ENCODE assay signal across 22 cellular contexts in the genomic region with DNA sequence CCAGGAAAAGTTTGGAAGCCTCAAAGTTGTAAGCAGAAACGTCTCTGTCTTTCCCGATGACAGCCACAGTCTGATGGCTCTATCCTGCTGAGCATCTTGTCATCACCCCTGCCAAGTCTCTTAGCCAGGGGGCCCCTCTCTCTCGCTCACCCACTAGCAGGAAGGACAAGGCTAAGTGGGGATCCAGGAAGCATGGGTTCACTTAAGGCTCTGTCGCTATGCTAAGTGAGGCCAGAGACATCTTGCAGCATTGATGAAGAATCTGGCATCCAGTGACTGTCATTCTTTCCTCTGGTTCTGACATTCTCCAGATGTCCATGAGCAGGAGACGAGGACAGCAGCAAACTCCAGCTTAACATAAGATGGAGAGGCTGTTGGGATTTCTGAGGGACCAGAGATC.
DNase-seq lines count a peak whose midpoint lies in the region; ATAC-seq and TF ChIP-seq lines count a peak whose summit lies in the region.
"Had no signal": no experiment of that assay in that cellular context is flagged by ENCODE, and none has a peak within 500 bp of the region (broad histone marks: within the 10 kb centered on the region; RNA-seq: fewer than 3 reads in every experiment).

No MANE protein-coding gene starts in this region.

- H3K9ac ChIP-seq in SK-N-MC (ENCODE audit: insufficient read length) = no peak overlapping the region

- 60 to 64% methylated on average over 4 to 5 of the region's 5 CpGs for WGBS in mesodermal cell (ENCODE audit: insufficient coverage in 2 of 2), 2 experiments

- H3K4me1 Mint-ChIP-seq in type B pancreatic cell (ENCODE audit: unreplicated experiment) = peaks cover 23% of the 10 kb centered on the region
- H3K4me1 Mint-ChIP-seq: H9 had no signal

- ATAC-seq in Right ventricle myocardium inferior (peak; percentile 10), GM18520 (IDR thresholded peaks at IDR 0.05; ENCODE audit: unreplicated experiment) (no peak), GM21529 (IDR thresholded peaks at IDR 0.05; ENCODE audit: unreplicated experiment) (no peak)
- ATAC-seq: K562 had no signal

- H3K4me3 ChIP-seq in right atrium auricular region (no peak overlapping the region), SK-N-MC (no peak overlapping the region), mesodermal cell (ENCODE audit: extremely low read depth, insufficient read depth, low read length, poor library complexity, severe bottlenecking) (no peak overlapping the region)
- H3K4me3 ChIP-seq: K562, MG63 had no signal

- no peak for TF ChIP-seq CTCF in right atrium auricular region (IDR thresholded peaks at IDR 0.05)
- no peak for TF ChIP-seq CTCF in type B pancreatic cell (conservative IDR thresholded peaks at IDR 0.05)

- no peaks in the 10 kb centered on the region for H3K9me3 Mint-ChIP-seq in type B pancreatic cell
- H3K9me3 Mint-ChIP-seq: H9, HFFc6 had no signal

- H3K4me1 ChIP-seq in right atrium auricular region (no peaks in the 10 kb centered on the region), mesodermal cell (ENCODE audit: control insufficient read depth, insufficient read depth, low read length, poor library complexity, severe bottlenecking) (peaks cover 14% of the 10 kb centered on the region)

- DNase-seq in Right ventricle myocardium inferior (ENCODE audit: missing footprints) (no peak), right atrium auricular region (ENCODE audit: low spot score) (no peak), SK-N-MC (ENCODE audit: low read depth, low spot score) (no peak), type B pancreatic cell (ENCODE audit: extremely low spot score, unreplicated experiment) (no peak), NCI-H128 (lab: John Stamatoyannopoulos, UW; ENCODE audit: unreplicated experiment) (no peak)
- DNase-seq: 8988T, DMS53, EL, GF-D8, H9, HFFc6, MG63, NCI-H1417 treated with DMSO at 0.1 percent for 48 hours, NCI-H187, NCI-H446 treated with DMSO at 0.1 percent for 48 hours, NCI-H526 treated with DMSO at 0.1 percent for 48 hours, OCI-M1 had no signal

- no peaks in the 10 kb centered on the region for H3K27me3 ChIP-seq in right atrium auricular region
- H3K27me3 ChIP-seq: MG63 had no signal

- peaks cover 6% of the 10 kb centered on the region for H3K27me3 Mint-ChIP-seq in type B pancreatic cell

- H3K27ac ChIP-seq in right atrium auricular region = no peak overlapping the region
- peak overlapping the region; percentile 10; the same call in 1 of the 2 replicates for H3K27ac ChIP-seq in SK-N-MC
- peak overlapping the region; percentile 74 for H3K27ac ChIP-seq in mesodermal cell (ENCODE audit: low read depth, low read length, severe bottlenecking)
- H3K27ac ChIP-seq: C4-2B had no signal

- no peaks in the 10 kb centered on the region for H3K9me3 ChIP-seq in right atrium auricular region
- H3K9me3 ChIP-seq in SK-N-MC (ENCODE audit: low read depth, low read length) = no peaks in the 10 kb centered on the region
- H3K9me3 ChIP-seq in mesodermal cell (ENCODE audit: control insufficient read depth, low read length) = no peaks in the 10 kb centered on the region
- H3K9me3 ChIP-seq: MG63 had no signal

- H3K27ac Mint-ChIP-seq in type B pancreatic cell = peak overlapping the region; percentile 28
- H3K27ac Mint-ChIP-seq: HFFc6 had no signal

- peak overlapping the region; percentile 37 for H3K4me3 Mint-ChIP-seq in type B pancreatic cell
- H3K4me3 Mint-ChIP-seq: H9, HFFc6 had no signal

- intact Hi-C loops in Right ventricle myocardium inferior (cut with DNase I) = loop anchor here (10.0 kb wide), 1 partner anchor 434 kb away; no protein-coding TSS in a partner anchor

- H3K36me3 Mint-ChIP-seq in type B pancreatic cell = no peaks in the 10 kb centered on the region

- H3K36me3 ChIP-seq in right atrium auricular region = no peaks in the 10 kb centered on the region
- no peaks in the 10 kb centered on the region for H3K36me3 ChIP-seq in SK-N-MC (ENCODE audit: insufficient read depth, low read length)
- no peaks in the 10 kb centered on the region for H3K36me3 ChIP-seq in mesodermal cell (ENCODE audit: control insufficient read depth, insufficient read depth, low read length)
- H3K36me3 ChIP-seq: MG63 had no signal

Comparison
In these comparisons a context has a peak if more than half of its experiments do, and no peak if none do; other contexts are left out.
1. H3K27ac ChIP-seq: peak in SK-N-MC (single experiment) and mesodermal cell (single experiment); none in right atrium auricular region (0 of 2).